ENCODE assay signal across 12 cellular contexts in the genomic region with DNA sequence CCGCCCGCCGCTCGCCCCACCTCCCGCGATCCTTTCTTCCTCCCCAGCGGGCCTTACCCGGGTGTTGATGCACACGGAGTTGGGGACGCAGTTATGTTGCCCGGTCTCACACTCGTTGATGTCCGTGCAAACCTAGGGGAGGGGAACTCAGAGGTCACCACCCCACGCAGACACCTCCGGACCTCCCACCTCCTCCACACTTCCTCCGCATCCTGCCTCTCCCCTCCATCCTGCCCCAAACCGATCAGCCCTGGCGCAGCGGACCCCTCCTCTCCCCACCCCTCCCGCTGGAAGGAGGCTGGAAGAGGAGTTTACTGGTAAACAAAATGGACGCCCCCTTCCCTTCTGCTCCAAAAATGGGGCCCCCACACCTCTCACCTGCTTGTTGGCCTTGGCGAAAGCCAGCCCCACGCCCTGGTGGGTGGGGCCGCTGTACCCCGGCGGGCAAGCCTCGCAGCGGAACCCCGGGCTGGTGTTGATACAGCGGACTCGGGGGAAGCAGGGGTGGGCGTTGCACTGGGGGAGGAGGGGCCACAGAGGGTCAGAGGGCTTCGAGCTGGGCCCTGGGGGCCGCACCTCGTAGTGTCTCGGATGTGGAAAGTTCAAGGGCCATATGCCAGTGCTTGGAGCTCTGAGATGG. TPM values are rescaled to one million over a fixed set of nuclear protein-coding genes. Genes with fewer than 3 reads are reported as not detected.
A peak's percentile ranks its signal among the peaks of the same experiment; 100 is the strongest.
DNase-seq lines count a peak whose midpoint lies in the region; ATAC-seq and TF ChIP-seq lines count a peak whose summit lies in the region.
"Had no signal": no experiment of that assay in that cellular context is flagged by ENCODE, and none has a peak within 500 bp of the region (broad histone marks: within the 10 kb centered on the region; RNA-seq: fewer than 3 reads in every experiment).

No MANE protein-coding gene starts in this region.

- peaks cover 17% of the 10 kb centered on the region for H3K4me1 Mint-ChIP-seq in T-helper 1 cell treated with Interleukin-12 subunit alpha and Interleukin-12 subunit beta and Interleukin-4 antibody, amounts not matched to agents 30 μg/mL and 1 μg/mL, for 36 hours (ENCODE audit: low read depth)
- peaks cover 32% of the 10 kb centered on the region for H3K4me1 Mint-ChIP-seq in T-helper 17 cell
- peaks cover 6% of the 10 kb centered on the region for H3K4me1 Mint-ChIP-seq in endothelial cell (ENCODE audit: unreplicated experiment)
- peaks cover 8% of the 10 kb centered on the region for H3K4me1 Mint-ChIP-seq in progenitor cell of endocrine pancreas (ENCODE audit: low read depth)

- H4K20me1 ChIP-seq in MM.1S (ENCODE audit: insufficient read depth, low read length) = no peaks in the 10 kb centered on the region

- peaks cover 58% of the 10 kb centered on the region for H3K27me3 ChIP-seq in MM.1S (replicated peaks; ENCODE audit: insufficient read depth, low read length)

- ATAC-seq in T-helper 17 cell (no peak), GM18519 (IDR thresholded peaks at IDR 0.05; ENCODE audit: low FRiP score, unreplicated experiment) (no peak)
- ATAC-seq: gastroesophageal sphincter, psoas muscle had no signal

- no peaks in the 10 kb centered on the region for H3K4me1 ChIP-seq in MM.1S (ENCODE audit: low read length)

- H3K4me3 Mint-ChIP-seq in T-helper 1 cell treated with Interleukin-12 subunit alpha and Interleukin-12 subunit beta and Interleukin-4 antibody, amounts not matched to agents 30 μg/mL and 1 μg/mL, for 36 hours = peak overlapping the region; percentile 31
- peak overlapping the region; percentile 95 for H3K4me3 Mint-ChIP-seq in T-helper 17 cell
- peak overlapping the region; percentile 79 for H3K4me3 Mint-ChIP-seq in endothelial cell (ENCODE audit: unreplicated experiment)
- H3K4me3 Mint-ChIP-seq in progenitor cell of endocrine pancreas (ENCODE audit: low read depth) = peak overlapping the region; percentile 7

- H3K36me3 Mint-ChIP-seq in T-helper 1 cell treated with Interleukin-12 subunit alpha and Interleukin-12 subunit beta and Interleukin-4 antibody, amounts not matched to agents 30 μg/mL and 1 μg/mL, for 36 hours (ENCODE audit: low read depth) = peaks cover 4% of the 10 kb centered on the region
- H3K36me3 Mint-ChIP-seq in T-helper 17 cell (ENCODE audit: low read depth) = peaks cover 9% of the 10 kb centered on the region
- H3K36me3 Mint-ChIP-seq in endothelial cell (ENCODE audit: low read depth, unreplicated experiment) = no peaks in the 10 kb centered on the region
- no peaks in the 10 kb centered on the region for H3K36me3 Mint-ChIP-seq in progenitor cell of endocrine pancreas (ENCODE audit: insufficient read depth)

- H3K36me3 ChIP-seq in MM.1S (replicated peaks; ENCODE audit: insufficient read depth, low read length) = no peaks in the 10 kb centered on the region
- H3K36me3 ChIP-seq: gastroesophageal sphincter had no signal

- H3K9me2 ChIP-seq in MM.1S (replicated peaks; ENCODE audit: insufficient read depth, low read length) = no peaks in the 10 kb centered on the region

- H3K27ac ChIP-seq in MM.1S (ENCODE audit: low read length) = no peak overlapping the region
- H3K27ac ChIP-seq: gastroesophageal sphincter, psoas muscle had no signal

- no peak overlapping the region for H3K9ac ChIP-seq in MM.1S (ENCODE audit: low read length)

- TF ChIP-seq CTCF in endothelial cell (IDR thresholded peaks at IDR 0.05; ENCODE audit: unreplicated experiment) = no peak
- no peak for TF ChIP-seq CTCF in progenitor cell of endocrine pancreas (IDR thresholded peaks at IDR 0.05; ENCODE audit: unreplicated experiment)
- TF ChIP-seq CTCF in MM.1S (IDR thresholded peaks at IDR 0.05; ENCODE audit: low read length) = no peak

- no peaks in the 10 kb centered on the region for H3K9me3 Mint-ChIP-seq in T-helper 1 cell treated with Interleukin-12 subunit alpha and Interleukin-12 subunit beta and Interleukin-4 antibody, amounts not matched to agents 30 μg/mL and 1 μg/mL, for 36 hours
- no peaks in the 10 kb centered on the region for H3K9me3 Mint-ChIP-seq in endothelial cell (ENCODE audit: unreplicated experiment)
- no peaks in the 10 kb centered on the region for H3K9me3 Mint-ChIP-seq in progenitor cell of endocrine pancreas (ENCODE audit: low read depth)

- no peak overlapping the region for H2AFZ ChIP-seq in MM.1S (ENCODE audit: low read length)

- DNase-seq in T-helper 1 cell (no peak), T-helper 17 cell (no peak), endothelial cell (ENCODE audit: low spot score) (no peak), progenitor cell of endocrine pancreas (ENCODE audit: low spot score, unreplicated experiment) (no peak), LoVo (ENCODE audit: low spot score) (no peak), MM.1S (no peak)
- DNase-seq: NCI-H226; psoas muscle; stimulated activated CD4-positive, alpha-beta T cell treated with anti-CD3 and anti-CD28 coated beads, Interleukin-2, amount 100 ng/mL, for 48 hours had no signal

- peak overlapping the region; percentile 83 for H3K27ac Mint-ChIP-seq in T-helper 1 cell treated with Interleukin-12 subunit alpha and Interleukin-12 subunit beta and Interleukin-4 antibody, amounts not matched to agents 30 μg/mL and 1 μg/mL, for 36 hours
- H3K27ac Mint-ChIP-seq in T-helper 17 cell (no peak overlapping the region), endothelial cell (ENCODE audit: unreplicated experiment) (no peak overlapping the region), progenitor cell of endocrine pancreas (peak overlapping the region; percentile 17)

- no peak overlapping the region for H3K4me2 ChIP-seq in MM.1S (ENCODE audit: low read depth, low read length)

- H3F3A ChIP-seq in MM.1S (ENCODE audit: insufficient read depth, low read length) = no peaks in the 10 kb centered on the region

- no peaks in the 10 kb centered on the region for H3K79me2 ChIP-seq in MM.1S (ENCODE audit: low read length)

- H3K9me3 ChIP-seq in T-helper 17 cell (ENCODE audit: control insufficient read depth, low read length, poor library complexity, severe bottlenecking) (no peaks in the 10 kb centered on the region), MM.1S (replicated peaks; ENCODE audit: insufficient read depth, low read length) (no peaks in the 10 kb centered on the region)
- H3K9me3 ChIP-seq: gastroesophageal sphincter, psoas muscle had no signal

- no peak overlapping the region for H3K4me3 ChIP-seq in MM.1S (ENCODE audit: low read length)

- peaks cover 86% of the 10 kb centered on the region for H3K27me3 Mint-ChIP-seq in T-helper 1 cell treated with Interleukin-12 subunit alpha and Interleukin-12 subunit beta and Interleukin-4 antibody, amounts not matched to agents 30 μg/mL and 1 μg/mL, for 36 hours (ENCODE audit: low read depth)
- peaks cover 65% of the 10 kb centered on the region for H3K27me3 Mint-ChIP-seq in T-helper 17 cell
- H3K27me3 Mint-ChIP-seq in endothelial cell (ENCODE audit: unreplicated experiment) = peaks cover 50% of the 10 kb centered on the region
- H3K27me3 Mint-ChIP-seq in progenitor cell of endocrine pancreas = peaks cover 88% of the 10 kb centered on the region

RNA-seq across cellular contexts. Expression of gene COMP, which starts 2.2 kb away (rescaled TPM):
- total RNA-seq in T-helper 17 cell = not detected
- total RNA-seq in endothelial cell (ENCODE audit: unreplicated experiment) = not detected
- total RNA-seq in progenitor cell of endocrine pancreas = 0.13 and 0.24 TPM in 2 replicates

RNA-seq across cellular contexts. Expression of gene UPF1, which starts 42.9 kb away (rescaled TPM):
- 100 to 1,000 TPM; 135 to 143 TPM for total RNA-seq in T-helper 17 cell
- 69.8 TPM for total RNA-seq in endothelial cell (ENCODE audit: unreplicated experiment)
- 87.1 and 90.9 TPM in 2 replicates for total RNA-seq in progenitor cell of endocrine pancreas

Comparison
In these comparisons a context has a peak if more than half of its experiments do, and no peak if none do; other contexts are left out.
1. H3K27ac Mint-ChIP-seq: peak in T-helper 1 cell treated with Interleukin-12 subunit alpha and Interleukin-12 subunit beta and Interleukin-4 antibody, amounts not matched to agents 30 μg/mL and 1 μg/mL, for 36 hours (single experiment) and progenitor cell of endocrine pancreas (single experiment); none in T-helper 17 cell (single experiment) and endothelial cell (single experiment).
2. H3K4me3 Mint-ChIP-seq: peak in every context shown above with its lines; median percentile 95 in T-helper 17 cell; 79 in endothelial cell; 31 in T-helper 1 cell treated with Interleukin-12 subunit alpha and Interleukin-12 subunit beta and Interleukin-4 antibody, amounts not matched to agents 30 μg/mL and 1 μg/mL, for 36 hours; 7 in progenitor cell of endocrine pancreas.